22 cellular contexts compared by ENCODE assay signal in genomic region chr11:71349627-71350026, GRCh38.
"Had no signal": no experiment of that assay in that cellular context is flagged by ENCODE, and none has a peak within 500 bp of the region (broad histone marks: within the 10 kb centered on the region; RNA-seq: fewer than 3 reads in every experiment).

No MANE protein-coding gene starts in this region.

- ATAC-seq: K562, Panc1, PC-3, Right ventricle myocardium inferior had no signal

- H3K27ac ChIP-seq: KMS-11, SJSA1, SK-N-MC had no signal

- H3K36me3 ChIP-seq: SJSA1 had no signal

- H3K27me3 ChIP-seq: SJSA1 had no signal

- DNase-seq: MV-4-11; NCI-H1048; NCI-H1105; NCI-H1417; NCI-H1436 treated with DMSO at 0.1 percent for 48 hours; NCI-H187; NCI-H2029; NCI-H2081 treated with DMSO at 0.1 percent for 48 hours; NCI-H2171; NCI-H226; NCI-H524; NCI-H526 treated with DMSO at 0.1 percent for 48 hours; NCI-H748 treated with DMSO at 0.1 percent for 48 hours; NK-92 treated with Interleukin-12 subunit alpha and Interleukin-12 subunit beta, amount 100 ng/mL, for 24 hours; PC-3; SHP77 treated with DMSO at 0.1 percent for 48 hours had no signal

- FAIRE-seq: K562 had no signal

- H3K9ac ChIP-seq: KMS-11 had no signal

- H3K9me3 ChIP-seq: SJSA1 had no signal

- H3K4me2 ChIP-seq: KMS-11 had no signal

- H3K4me3 ChIP-seq: K562, SJSA1, SK-N-MC had no signal

- H3K4me1 ChIP-seq: SJSA1 had no signal
